In genomic region chr16:11345040-11345862, GRCh38 we compare ENCODE assay signal across 8 cellular contexts. TPM values are rescaled to one million over a fixed set of nuclear protein-coding genes. Genes with fewer than 3 reads are reported as not detected.
DNase-seq lines count a peak whose midpoint lies in the region; ATAC-seq, FAIRE-seq and TF ChIP-seq lines count a peak whose summit lies in the region.

Gene RMI2, plus strand, starts transcription at chr16:11345459. Its CDS starts 13 bp downstream, at chr16:11345472.

- H3K27ac ChIP-seq in left ventricle myocardium inferior (replicated peaks) (peak within 1 kb of the TSS; percentile 17), prostate gland (peak within 1 kb of the TSS in 1 of 2 donors; percentile 19)

- TF ChIP-seq POLR2A in prostate gland (IDR thresholded peaks at IDR 0.05), result peak; percentile 70

- under 1% methylated on average over 43 of the region's 82 CpGs for WGBS in prostate gland

- H3K4me3 ChIP-seq in left ventricle myocardium inferior, result peak within 1 kb of the TSS; percentile 70
- peak within 1 kb of the TSS; percentile 48 to 65 for H3K4me3 ChIP-seq in prostate gland

- H3K27me3 ChIP-seq in left ventricle myocardium inferior (ENCODE audit: low read depth) (no peaks in the 10 kb centered on the region), prostate gland (replicated peaks; ENCODE audit: insufficient read depth) (no peaks in the 10 kb centered on the region)

- FAIRE-seq in urothelium cell line (lab: Jason Lieb, UNC), result no peak

- no peaks in the 10 kb centered on the region for H3K36me3 ChIP-seq in left ventricle myocardium inferior
- H3K36me3 ChIP-seq in prostate gland, result no peaks in the 10 kb centered on the region

- TF ChIP-seq CTCF in left ventricle myocardium inferior (IDR thresholded peaks at IDR 0.05; ENCODE audit: borderline replicate concordance), result no peak
- peak in 1 of 4 experiments; percentile 37 for TF ChIP-seq CTCF in prostate gland (IDR thresholded peaks at IDR 0.05)

- H3K9me3 ChIP-seq in left ventricle myocardium inferior (replicated peaks) (no peaks in the 10 kb centered on the region), prostate gland (no peaks in the 10 kb centered on the region)

- DNase-seq in NCI-H1694 (lab: John Stamatoyannopoulos, UW) (peak; percentile 90), amniotic epithelial cell (ENCODE audit: low read depth) (peak; percentile 86), left ventricle myocardium inferior (peak; percentile 96), prostate gland (ENCODE audit: low spot score) (peak; percentile 98), urothelium cell line (ENCODE audit: low spot score) (peak; percentile 99)

- peak; percentile 97 for ATAC-seq in GM18498 (IDR thresholded peaks at IDR 0.05; ENCODE audit: unreplicated experiment)
- ATAC-seq in HG02885 (IDR thresholded peaks at IDR 0.05; ENCODE audit: poor library complexity, unreplicated experiment), result peak; percentile 98

- intact Hi-C loops in T-helper 1 cell treated with Interleukin-12 subunit alpha and Interleukin-12 subunit beta and Interleukin-4 antibody, amounts not matched to agents 30 ng/mL and 1 ng/mL, for 36 hours (cut with micrococcal nuclease), result loop anchor here (1.0 kb wide), 6 partner anchors 9 to 401 kb away; partner anchors contain the start of gene CLEC16A
- intact Hi-C loops in left ventricle myocardium inferior (cut with micrococcal nuclease) (no loop called here), prostate gland (cut with DNase I) (no loop called here)

- H3K4me1 ChIP-seq in left ventricle myocardium inferior (peaks cover 24% of the 10 kb centered on the region), prostate gland (replicated peaks) (peaks cover 8% of the 10 kb centered on the region)

RNA-seq across cellular contexts. Expression of gene RMI2, which starts in this region (rescaled TPM):
- 40.5 and 41.0 TPM in 2 replicates for total RNA-seq in T-helper 1 cell treated with Interleukin-12 subunit alpha and Interleukin-12 subunit beta and Interleukin-4 antibody, amounts not matched to agents 30 ng/mL and 1 ng/mL, for 36 hours
- total RNA-seq in left ventricle myocardium inferior (0.60 TPM), prostate gland (10 to 100 TPM in 1 of 2 donors, 1 to 10 TPM in 1; 6.0 to 16.3 TPM)

Comparison
In these comparisons a context has a peak if more than half of its experiments do, and no peak if none do; other contexts are left out.
1. Peak in DNase-seq, H3K4me3 ChIP-seq and H3K27ac ChIP-seq in left ventricle myocardium inferior; RNA of the gene not detected or under 1 TPM.